In the genomic region with DNA sequence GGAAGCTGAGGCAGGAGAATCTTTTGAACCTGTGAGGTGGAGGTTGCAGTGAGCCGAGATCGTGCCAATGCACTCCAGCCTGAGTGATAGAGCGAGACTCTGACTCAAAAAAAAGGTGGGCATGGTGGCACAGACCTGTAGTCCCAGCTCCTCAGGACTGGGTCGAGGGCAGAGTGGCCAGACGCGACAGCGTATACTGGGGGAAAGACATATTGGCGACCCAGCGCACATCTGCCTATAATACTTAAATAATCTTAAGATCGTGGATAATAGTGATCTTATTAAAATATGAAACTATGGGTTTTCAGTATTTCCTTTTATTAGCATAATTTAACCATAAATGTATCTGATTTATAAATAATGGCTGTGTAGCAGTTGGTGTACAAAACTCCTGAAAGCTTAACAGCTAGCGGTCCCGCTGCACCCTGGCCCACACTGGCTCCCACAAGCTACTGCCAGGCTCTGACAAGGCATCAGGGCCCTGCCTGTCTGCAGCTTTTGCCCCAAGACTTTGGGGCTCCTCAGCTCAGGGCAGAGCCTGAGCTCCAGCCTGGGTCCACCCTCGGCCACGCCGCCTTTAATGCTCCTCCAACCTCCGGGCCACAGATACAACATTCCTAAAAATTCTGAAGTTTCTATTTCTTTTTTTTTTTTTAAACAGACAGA, we compare ENCODE assay signal across 15 cellular contexts. TPM values are rescaled to one million over a fixed set of nuclear protein-coding genes. Genes with fewer than 3 reads are reported as not detected.
DNase-seq lines count a peak whose midpoint lies in the region; ATAC-seq and TF ChIP-seq lines count a peak whose summit lies in the region.
"Had no signal": no experiment of that assay in that cellular context is flagged by ENCODE, and none has a peak within 500 bp of the region (broad histone marks: within the 10 kb centered on the region; RNA-seq: fewer than 3 reads in every experiment).

No MANE protein-coding gene starts in this region.

- peaks cover 2% of the 10 kb centered on the region for H3K36me3 Mint-ChIP-seq in chondrocyte (ENCODE audit: low read depth)
- H3K36me3 Mint-ChIP-seq in nephron progenitor cell (ENCODE audit: low read depth): no peaks in the 10 kb centered on the region

- H3K4me3 ChIP-seq in SK-N-MC: no peak overlapping the region
- no peak overlapping the region for H3K4me3 ChIP-seq in osteoblast (ENCODE audit: insufficient read depth, low read length)
- H3K4me3 ChIP-seq: BLaER1, GM23338 had no signal

- peaks cover 6% of the 10 kb centered on the region for H4K20me1 ChIP-seq in osteoblast (ENCODE audit: insufficient read depth, low read length)

- H3K79me2 ChIP-seq in osteoblast (ENCODE audit: insufficient read depth, low read length): peaks cover 32% of the 10 kb centered on the region

- intact Hi-C loops in Right ventricle myocardium inferior (cut with DNase I) (no loop called here), Right ventricle myocardium superior (cut with DNase I) (loop anchor here (10.0 kb wide), 1 partner anchor 127 kb away; no protein-coding TSS in a partner anchor)

- H3K27ac ChIP-seq in SK-N-MC (peak overlapping the region; percentile 36; the same call in 1 of the 2 replicates), osteoblast (ENCODE audit: low read depth, low read length) (no peak overlapping the region)
- H3K27ac ChIP-seq: BLaER1 had no signal

- H3K9me3 ChIP-seq in SK-N-MC (ENCODE audit: low read depth, low read length) (no peaks in the 10 kb centered on the region), osteoblast (ENCODE audit: low read depth, low read length) (no peaks in the 10 kb centered on the region)
- H3K9me3 ChIP-seq: BLaER1 had no signal

- H3K4me1 ChIP-seq in osteoblast (ENCODE audit: insufficient read depth, low read length): peaks cover 9% of the 10 kb centered on the region

- TF ChIP-seq CTCF in chondrocyte (IDR thresholded peaks at IDR 0.05) (no peak), osteoblast (IDR thresholded peaks at IDR 0.05; ENCODE audit: extremely low read depth, low read depth, low read length) (no peak), nephron progenitor cell (IDR thresholded peaks at IDR 0.05) (no peak)

- H3K36me3 ChIP-seq in SK-N-MC (ENCODE audit: insufficient read depth, low read length) (no peaks in the 10 kb centered on the region; the same call in 1 of the 2 replicates), osteoblast (ENCODE audit: insufficient read depth, low read length) (peaks cover 6% of the 10 kb centered on the region)

- no peak overlapping the region for H3K9ac ChIP-seq in SK-N-MC (ENCODE audit: insufficient read length)
- H3K9ac ChIP-seq: BLaER1 had no signal

- H3K9me3 Mint-ChIP-seq in chondrocyte (ENCODE audit: low read depth) (no peaks in the 10 kb centered on the region), nephron progenitor cell (no peaks in the 10 kb centered on the region)
- H3K9me3 Mint-ChIP-seq: CD14-positive monocyte; CD8-positive, alpha-beta T cell; GM23338 had no signal

- H3K27ac Mint-ChIP-seq in chondrocyte (ENCODE audit: unreplicated experiment): peak overlapping the region; percentile 45
- H3K27ac Mint-ChIP-seq in nephron progenitor cell: no peak overlapping the region
- H3K27ac Mint-ChIP-seq: CD8-positive, alpha-beta T cell; GM23338 had no signal

- H3K27me3 ChIP-seq in osteoblast (ENCODE audit: insufficient read depth, low read length): no peaks in the 10 kb centered on the region
- H3K27me3 ChIP-seq: BLaER1 had no signal

- ATAC-seq in Right ventricle myocardium inferior: no peak
- ATAC-seq in Right ventricle myocardium superior (ENCODE audit: poor library complexity): no peak
- ATAC-seq in HG03045 (IDR thresholded peaks at IDR 0.05; ENCODE audit: unreplicated experiment): no peak
- ATAC-seq: CD8-positive, alpha-beta T cell; GM23338 had no signal

- H3K27me3 Mint-ChIP-seq in chondrocyte (ENCODE audit: low read depth) (no peaks in the 10 kb centered on the region), nephron progenitor cell (ENCODE audit: low read depth, poor library complexity) (peaks cover under 1% of the 10 kb centered on the region)

- H2AFZ ChIP-seq in osteoblast (ENCODE audit: low read length): no peak overlapping the region
- H2AFZ ChIP-seq: GM23338 had no signal

- no peak overlapping the region for H3K4me2 ChIP-seq in osteoblast (ENCODE audit: insufficient read depth, low read length)
- H3K4me2 ChIP-seq: BLaER1, GM23338 had no signal

- H3K4me3 Mint-ChIP-seq in chondrocyte (ENCODE audit: unreplicated experiment) (no peak overlapping the region), nephron progenitor cell (no peak overlapping the region)
- H3K4me3 Mint-ChIP-seq: CD14-positive monocyte; CD8-positive, alpha-beta T cell; GM23338 had no signal

- H3K4me1 Mint-ChIP-seq in chondrocyte (ENCODE audit: low read depth) (peaks cover 23% of the 10 kb centered on the region), nephron progenitor cell (peaks cover 15% of the 10 kb centered on the region)

- peak; percentile 37 for DNase-seq in Right ventricle myocardium inferior (ENCODE audit: missing footprints)
- no peak for DNase-seq in Right ventricle myocardium superior
- no peak for DNase-seq in SK-N-MC (ENCODE audit: low read depth, low spot score)
- no peak for DNase-seq in chondrocyte (ENCODE audit: low spot score)
- DNase-seq in osteoblast (ENCODE audit: insufficient read length, low spot score, missing footprints): peak; percentile 67
- no peak for DNase-seq in nephron progenitor cell
- DNase-seq: 8988T; CD8-positive, alpha-beta T cell; DMS 273 treated with DMSO at 0.1 percent for 48 hours; DMS53; HCEC 1CT had no signal

RNA-seq across cellular contexts. Expression of a gene that starts 2.7 kb away (rescaled TPM):
- total RNA-seq in Right ventricle myocardium inferior (265 TPM), Right ventricle myocardium superior (271 TPM), chondrocyte (86.8 to 128 TPM (median 89.0 TPM) in 3 replicates), osteoblast (64.8 and 74.6 TPM in 2 replicates)

RNA-seq across cellular contexts. Expression of a gene that starts 19.3 kb away (rescaled TPM):
- total RNA-seq in Right ventricle myocardium inferior (21.8 TPM), Right ventricle myocardium superior (21.7 TPM), chondrocyte (154 to 238 TPM (median 158 TPM) in 3 replicates), osteoblast (689 and 735 TPM in 2 replicates)

RNA-seq across cellular contexts. Expression of a gene that starts 21.5 kb away (rescaled TPM):
- total RNA-seq in Right ventricle myocardium inferior (49.4 TPM), Right ventricle myocardium superior (45.7 TPM), chondrocyte (153 to 176 TPM (median 161 TPM) in 3 replicates), osteoblast (138 and 139 TPM in 2 replicates)

RNA-seq across cellular contexts. Expression of a gene that starts 28.5 kb away (rescaled TPM):
- total RNA-seq in Right ventricle myocardium inferior (119 TPM), Right ventricle myocardium superior (126 TPM), chondrocyte (59.6 to 66.5 TPM (median 59.9 TPM) in 3 replicates), osteoblast (73.5 and 81.9 TPM in 2 replicates)

RNA-seq across cellular contexts. Expression of a gene that starts 29.4 kb away (rescaled TPM):
- total RNA-seq in Right ventricle myocardium inferior: 140 TPM
- 144 TPM for total RNA-seq in Right ventricle myocardium superior
- 69.2 to 95.3 TPM (median 75.7 TPM) in 3 replicates for total RNA-seq in chondrocyte
- total RNA-seq in osteoblast: 53.9 and 58.9 TPM in 2 replicates

Comparison
In these comparisons a context has a peak if more than half of its experiments do, and no peak if none do; other contexts are left out.
1. DNase-seq: peak in Right ventricle myocardium inferior (single experiment) and osteoblast (single experiment); none in Right ventricle myocardium superior (single experiment), SK-N-MC (single experiment), chondrocyte (single experiment) and nephron progenitor cell (single experiment).